Comparison of ENCODE assay signal across 25 cellular contexts in the genomic region with DNA sequence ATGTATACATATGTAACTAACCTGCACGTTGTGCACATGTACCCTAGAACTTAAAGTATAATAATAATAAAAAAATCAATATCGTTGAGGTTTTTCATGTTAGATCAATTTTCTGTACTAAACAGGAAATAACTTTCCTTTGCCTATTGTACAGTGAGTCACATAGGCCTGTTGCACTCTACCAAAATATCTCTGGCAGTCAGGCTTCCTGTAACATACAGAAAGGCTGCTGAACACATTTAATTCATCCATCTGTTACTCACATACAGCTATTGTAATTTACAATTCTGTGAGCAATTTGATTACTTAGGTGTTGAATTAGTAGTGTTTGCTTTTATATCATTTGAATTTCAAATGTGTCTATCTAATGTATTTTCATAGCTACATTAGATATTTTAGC.
"Had no signal": no experiment of that assay in that cellular context is flagged by ENCODE, and none has a peak within 500 bp of the region (broad histone marks: within the 10 kb centered on the region; RNA-seq: fewer than 3 reads in every experiment).

No MANE protein-coding gene starts in this region.

- H3K4me3 ChIP-seq: ovary, prostate gland, right atrium auricular region, tibial nerve had no signal

- H3K9me3 ChIP-seq: ovary, prostate gland, right atrium auricular region, tibial nerve had no signal

- ATAC-seq: activated CD8-positive, alpha-beta T cell treated with anti-CD3 and anti-CD28 coated beads, Interleukin-2, amount 10 ng/mL, durations not matched to agents 7 days and 5 days; esophagus mucosa; left ventricle myocardium superior; natural killer cell treated with Interleukin-12 subunit alpha and Interleukin-12 subunit beta and Interleukin-15 and Interleukin-18, amount 100 ng/mL, for 72 hours; T-helper 17 cell had no signal

- DNase-seq: activated CD4-positive, alpha-beta T cell treated with anti-CD3 and anti-CD28 coated beads for 1 hour; activated CD4-positive, alpha-beta T cell treated with anti-CD3 and anti-CD28 coated beads, Interleukin-2, amount 50 U/mL, for 1 hour; activated CD8-positive, alpha-beta T cell treated with anti-CD3 and anti-CD28 coated beads, Interleukin-2, amount 10 ng/mL, durations not matched to agents 7 days and 5 days; activated gamma-delta T cell treated with Interleukin-2 at 50 U/mL for 16 hours; activated T-cell treated with anti-CD3 and anti-CD28 coated beads, Interleukin-2, amount 50 U/mL, for 1 hour; aorta; caudate nucleus; effector memory CD4-positive, alpha-beta T cell; glutamatergic neuron; hypothalamus; left ventricle myocardium superior; ovary; stimulated activated CD4-positive, alpha-beta T cell treated with anti-CD3 and anti-CD28 coated beads, Interleukin-4, amount 100 ng/mL, for 24 hours; substantia nigra; T-helper 17 cell; WERI-Rb-1 had no signal

- H3K27ac ChIP-seq: ovary, prostate gland, right atrium auricular region, tibial nerve, WERI-Rb-1 had no signal

- H3K27me3 ChIP-seq: ovary, right atrium auricular region, tibial nerve had no signal

- H3K4me3 Mint-ChIP-seq: activated CD8-positive, alpha-beta T cell treated with anti-CD3 and anti-CD28 coated beads, Interleukin-2, amount 10 ng/mL, durations not matched to agents 7 days and 5 days; activated naive CD4-positive, alpha-beta T cell treated with anti-CD3 and anti-CD28 coated beads, Interleukin-2, amount 50 U/mL, for 24 hours; brain; dendritic cell treated with granulocyte-macrophage colony-stimulating factor and Interleukin-4, amounts not matched to agents 40 ng/mL and 50 ng/mL, for 4 days; natural killer cell treated with Interleukin-12 subunit alpha and Interleukin-12 subunit beta and Interleukin-15 and Interleukin-18, amount 100 ng/mL, for 72 hours; stimulated activated naive CD8-positive, alpha-beta T cell treated with anti-CD3 and anti-CD28 coated beads, Interleukin-15, Interleukin-2, amounts not matched to agents 100 ng/mL and 50 ng/mL, for 24 hours; T-helper 17 cell had no signal

- H3K27ac Mint-ChIP-seq: activated CD8-positive, alpha-beta T cell treated with anti-CD3 and anti-CD28 coated beads, Interleukin-2, amount 10 ng/mL, durations not matched to agents 7 days and 5 days; activated naive CD4-positive, alpha-beta T cell treated with anti-CD3 and anti-CD28 coated beads, Interleukin-2, amount 50 U/mL, for 24 hours; dendritic cell treated with granulocyte-macrophage colony-stimulating factor and Interleukin-4, amounts not matched to agents 40 ng/mL and 50 ng/mL, for 4 days; natural killer cell treated with Interleukin-12 subunit alpha and Interleukin-12 subunit beta and Interleukin-15 and Interleukin-18, amount 100 ng/mL, for 72 hours; stimulated activated naive CD8-positive, alpha-beta T cell treated with anti-CD3 and anti-CD28 coated beads, Interleukin-15, Interleukin-2, amounts not matched to agents 100 ng/mL and 50 ng/mL, for 24 hours; T-helper 17 cell had no signal

- H3K9me3 Mint-ChIP-seq: activated naive CD4-positive, alpha-beta T cell treated with anti-CD3 and anti-CD28 coated beads, Interleukin-2, amount 50 U/mL, for 24 hours; brain; dendritic cell treated with granulocyte-macrophage colony-stimulating factor and Interleukin-4, amounts not matched to agents 40 ng/mL and 50 ng/mL, for 4 days; stimulated activated naive CD8-positive, alpha-beta T cell treated with anti-CD3 and anti-CD28 coated beads, Interleukin-15, Interleukin-2, amounts not matched to agents 100 ng/mL and 50 ng/mL, for 24 hours had no signal

- H3K36me3 ChIP-seq: ovary, prostate gland, right atrium auricular region, tibial nerve, WERI-Rb-1 had no signal

- H3K4me1 Mint-ChIP-seq: activated naive CD4-positive, alpha-beta T cell treated with anti-CD3 and anti-CD28 coated beads, Interleukin-2, amount 50 U/mL, for 24 hours; brain; T-helper 17 cell had no signal

- H3K27me3 Mint-ChIP-seq: activated naive CD4-positive, alpha-beta T cell treated with anti-CD3 and anti-CD28 coated beads, Interleukin-2, amount 50 U/mL, for 24 hours; brain; dendritic cell treated with granulocyte-macrophage colony-stimulating factor and Interleukin-4, amounts not matched to agents 40 ng/mL and 50 ng/mL, for 4 days; natural killer cell treated with Interleukin-12 subunit alpha and Interleukin-12 subunit beta and Interleukin-15 and Interleukin-18, amount 100 ng/mL, for 72 hours had no signal

- H3K4me1 ChIP-seq: prostate gland, right atrium auricular region, tibial nerve had no signal

- H3K36me3 Mint-ChIP-seq: activated naive CD4-positive, alpha-beta T cell treated with anti-CD3 and anti-CD28 coated beads, Interleukin-2, amount 50 U/mL, for 24 hours; brain; natural killer cell treated with Interleukin-12 subunit alpha and Interleukin-12 subunit beta and Interleukin-15 and Interleukin-18, amount 100 ng/mL, for 72 hours had no signal
